In genomic region chr16:83769397-83770008, GRCh38 we compare ENCODE assay signal across 17 cellular contexts. TPM values are rescaled to one million over a fixed set of nuclear protein-coding genes. Genes with fewer than 3 reads are reported as not detected.
DNase-seq lines count a peak whose midpoint lies in the region; ATAC-seq and TF ChIP-seq lines count a peak whose summit lies in the region.
"Had no signal": no experiment of that assay in that cellular context is flagged by ENCODE, and none has a peak within 500 bp of the region (broad histone marks: within the 10 kb centered on the region; RNA-seq: fewer than 3 reads in every experiment).

No MANE protein-coding gene starts in this region.

- DNase-seq in Right ventricle myocardium superior (no peak), right atrium auricular region (ENCODE audit: low spot score) (no peak), UCSD-AML1 (lab: John Stamatoyannopoulos, UW; ENCODE audit: unreplicated experiment) (peak; percentile 32), ecto neural progenitor cell (ENCODE audit: low spot score) (no peak), esophagus squamous epithelium (lab: John Stamatoyannopoulos, UW) (no peak), NCI-H748 (lab: John Stamatoyannopoulos, UW; ENCODE audit: unreplicated experiment) (no peak)
- DNase-seq: activated CD8-positive, alpha-beta memory T cell treated with anti-CD3 and anti-CD28 coated beads, Interleukin-2, amount 10 ng/mL, durations not matched to agents 7 days and 5 days; Calu3; mammary epithelial cell; NCI-H2029; NCI-H774; SIG-M5 had no signal

- no peak for TF ChIP-seq POLR2A in esophagus squamous epithelium (IDR thresholded peaks at IDR 0.05)

- H3K9me3 ChIP-seq in right atrium auricular region: no peaks in the 10 kb centered on the region
- no peaks in the 10 kb centered on the region for H3K9me3 ChIP-seq in iPS-18c (ENCODE audit: control insufficient read depth, insufficient read depth, low read length)
- no peaks in the 10 kb centered on the region for H3K9me3 ChIP-seq in esophagus squamous epithelium
- H3K9me3 ChIP-seq: heart left ventricle, suprapubic skin had no signal

- no peaks in the 10 kb centered on the region for H3K36me3 ChIP-seq in right atrium auricular region
- H3K36me3 ChIP-seq in esophagus squamous epithelium: no peaks in the 10 kb centered on the region
- H3K36me3 ChIP-seq: heart left ventricle, suprapubic skin had no signal

- H3K4me1 ChIP-seq in right atrium auricular region (peaks cover 0 to 25% of the 10 kb centered on the region in 2 donors), esophagus squamous epithelium (peaks cover 0 to 4% (median 0%) of the 10 kb centered on the region in 3 donors)
- H3K4me1 ChIP-seq: suprapubic skin had no signal

- no peak overlapping the region for H3K4me3 ChIP-seq in right atrium auricular region
- peak overlapping the region; percentile 32 for H3K4me3 ChIP-seq in iPS-18c (ENCODE audit: insufficient read depth, low read depth, low read length)
- no peak overlapping the region for H3K4me3 ChIP-seq in esophagus squamous epithelium
- H3K4me3 ChIP-seq: heart left ventricle, suprapubic skin had no signal

- WGBS in esophagus squamous epithelium, 2 donors: 58 to 73% methylated on average over 5 of the region's 5 CpGs

- peak; percentile 45 for ATAC-seq in Right ventricle myocardium superior (ENCODE audit: poor library complexity)
- ATAC-seq in GM18873 (IDR thresholded peaks at IDR 0.05; ENCODE audit: low FRiP score, unreplicated experiment): no peak
- ATAC-seq: activated CD8-positive, alpha-beta memory T cell treated with anti-CD3 and anti-CD28 coated beads, Interleukin-2, amount 10 ng/mL, durations not matched to agents 7 days and 5 days had no signal

- TF ChIP-seq CTCF in right atrium auricular region (IDR thresholded peaks at IDR 0.05): no peak
- TF ChIP-seq CTCF in esophagus squamous epithelium (IDR thresholded peaks at IDR 0.05): no peak

- no peak overlapping the region for H3K27ac ChIP-seq in right atrium auricular region
- no peak overlapping the region for H3K27ac ChIP-seq in esophagus squamous epithelium
- H3K27ac ChIP-seq: KMS-11, suprapubic skin had no signal

- H3K27me3 ChIP-seq in right atrium auricular region (no peaks in the 10 kb centered on the region), esophagus squamous epithelium (no peaks in the 10 kb centered on the region)
- H3K27me3 ChIP-seq: heart left ventricle, suprapubic skin had no signal

- intact Hi-C loops in Right ventricle myocardium superior (cut with DNase I) (no loop called here), esophagus squamous epithelium (cut with DNase I) (no loop called here)

RNA-seq across cellular contexts. Expression of gene HSBP1, which starts 38.3 kb away (rescaled TPM):
- 175 TPM for total RNA-seq in Right ventricle myocardium superior
- total RNA-seq in right atrium auricular region: 10 to 100 TPM; 10.7 to 30.5 TPM
- 10 to 100 TPM; 18.2 to 32.4 (median 23.3) TPM for total RNA-seq in esophagus squamous epithelium
